Comparison of ENCODE assay signal across 8 cellular contexts in the genomic region with DNA sequence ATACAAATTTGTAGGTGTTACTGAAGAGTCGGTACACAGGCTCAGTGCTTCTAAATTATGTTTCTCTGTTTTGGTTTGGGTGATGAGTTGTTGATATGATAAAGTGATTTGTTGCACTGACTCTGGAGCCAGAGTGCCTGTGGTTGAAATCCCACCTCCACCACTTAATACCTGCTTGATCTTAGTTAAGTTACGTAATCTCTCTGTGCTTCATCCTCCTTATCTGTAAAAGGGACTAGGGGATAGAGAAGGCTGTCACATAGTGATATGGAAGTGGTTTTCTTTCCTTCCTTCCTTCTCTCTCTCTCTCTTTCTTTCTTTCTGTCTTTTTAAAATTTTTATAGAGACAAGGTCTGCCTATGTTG. TPM values are rescaled to one million over a fixed set of nuclear protein-coding genes. Genes with fewer than 3 reads are reported as not detected.
A peak's percentile ranks its signal among the peaks of the same experiment; 100 is the strongest.
DNase-seq lines count a peak whose midpoint lies in the region; ATAC-seq and TF ChIP-seq lines count a peak whose summit lies in the region.

No MANE protein-coding gene starts in this region.

- no peak for TF ChIP-seq EP300 in tibial nerve (IDR thresholded peaks at IDR 0.05)

- H3K27ac ChIP-seq in lung (ENCODE audit: low read depth in 1 of 2, low read length in 1 of 2) (peak overlapping the region; percentile 92 to 97), tibial nerve (peak overlapping the region in 3 of 4 donors; percentile 90 to 96 (median 95))

- TF ChIP-seq POLR2A in tibial nerve (IDR thresholded peaks at IDR 0.05) = no peak

- no peak for DNase-seq in activated T-cell treated with anti-CD3 and anti-CD28 coated beads, Interleukin-2, amount 50 U/mL, for 4 hours
- DNase-seq in activated T-cell treated with anti-CD3 and anti-CD28 coated beads for 4 hours (no peak), lung (ENCODE audit: low spot score) (no peak), tibial nerve (ENCODE audit: low spot score in 2 of 2) (no peak), retina (no peak), iPS-NIHi7 (ENCODE audit: extremely low spot score) (no peak)
- no peak for DNase-seq in activated naive CD8-positive, alpha-beta T cell treated with anti-CD3 and anti-CD28 coated beads, Interleukin-2, amount 50 U/mL, for 24 hours

- H3K27me3 ChIP-seq in lung (ENCODE audit: control insufficient read depth, insufficient read depth) = no peaks in the 10 kb centered on the region
- no peaks in the 10 kb centered on the region for H3K27me3 ChIP-seq in tibial nerve

- WGBS in lung, 2 donors = 72 to 73% methylated on average over 2 of the region's 2 CpGs
- WGBS in tibial nerve, 2 donors = 77 to 87% methylated on average over 2 of the region's 2 CpGs

- peaks cover 27% of the 10 kb centered on the region for H3K4me1 Mint-ChIP-seq in activated T-cell treated with anti-CD3 and anti-CD28 coated beads, Interleukin-2, amount 50 U/mL, for 4 hours (ENCODE audit: low read depth)
- peaks cover 24% of the 10 kb centered on the region for H3K4me1 Mint-ChIP-seq in activated naive CD8-positive, alpha-beta T cell treated with anti-CD3 and anti-CD28 coated beads, Interleukin-2, amount 50 U/mL, for 24 hours

- TF ChIP-seq CTCF in lung (IDR thresholded peaks at IDR 0.05; ENCODE audit: control extremely low read depth, extremely low read depth) (no peak), tibial nerve (IDR thresholded peaks at IDR 0.05) (no peak)

- H3K36me3 Mint-ChIP-seq in activated T-cell treated with anti-CD3 and anti-CD28 coated beads, Interleukin-2, amount 50 U/mL, for 4 hours (ENCODE audit: insufficient read depth) = no peaks in the 10 kb centered on the region
- no peaks in the 10 kb centered on the region for H3K36me3 Mint-ChIP-seq in activated naive CD8-positive, alpha-beta T cell treated with anti-CD3 and anti-CD28 coated beads, Interleukin-2, amount 50 U/mL, for 24 hours (ENCODE audit: low read depth)

- H3K4me3 Mint-ChIP-seq in activated T-cell treated with anti-CD3 and anti-CD28 coated beads, Interleukin-2, amount 50 U/mL, for 4 hours = peak overlapping the region; percentile 88
- peak overlapping the region; percentile 78 for H3K4me3 Mint-ChIP-seq in activated naive CD8-positive, alpha-beta T cell treated with anti-CD3 and anti-CD28 coated beads, Interleukin-2, amount 50 U/mL, for 24 hours

- H3K4me3 ChIP-seq in lung = peak overlapping the region; percentile 92
- H3K4me3 ChIP-seq in tibial nerve = peak overlapping the region in 3 of 4 donors; percentile 65 to 97 (median 70)

- H3K9me3 Mint-ChIP-seq in activated T-cell treated with anti-CD3 and anti-CD28 coated beads, Interleukin-2, amount 50 U/mL, for 4 hours = no peaks in the 10 kb centered on the region
- H3K9me3 Mint-ChIP-seq in activated naive CD8-positive, alpha-beta T cell treated with anti-CD3 and anti-CD28 coated beads, Interleukin-2, amount 50 U/mL, for 24 hours = no peaks in the 10 kb centered on the region

- no peaks in the 10 kb centered on the region for H3K27me3 Mint-ChIP-seq in activated T-cell treated with anti-CD3 and anti-CD28 coated beads, Interleukin-2, amount 50 U/mL, for 4 hours (ENCODE audit: low read depth)
- no peaks in the 10 kb centered on the region for H3K27me3 Mint-ChIP-seq in activated naive CD8-positive, alpha-beta T cell treated with anti-CD3 and anti-CD28 coated beads, Interleukin-2, amount 50 U/mL, for 24 hours

- H3K4me1 ChIP-seq in lung (ENCODE audit: control insufficient read depth in 2 of 2, insufficient read depth in 2 of 2, low read length in 2 of 2) (peaks cover 3 to 25% of the 10 kb centered on the region in 2 donors), tibial nerve (peaks cover 0 to 41% (median 17%) of the 10 kb centered on the region in 4 donors)

- H3K9me3 ChIP-seq in lung (ENCODE audit: control insufficient read depth in 2 of 2, insufficient read depth in 1 of 2, low read length in 1 of 2) (no peaks in the 10 kb centered on the region), tibial nerve (no peaks in the 10 kb centered on the region)

- ATAC-seq in activated T-cell treated with anti-CD3 and anti-CD28 coated beads, Interleukin-2, amount 50 U/mL, for 4 hours = no peak
- ATAC-seq in activated naive CD8-positive, alpha-beta T cell treated with anti-CD3 and anti-CD28 coated beads, Interleukin-2, amount 50 U/mL, for 24 hours = no peak
- ATAC-seq in lung (ENCODE audit: insufficient read depth, low FRiP score) (no peak), GM18502 (IDR thresholded peaks at IDR 0.05; ENCODE audit: poor library complexity, unreplicated experiment) (no peak)

- peaks cover 0 to 7% of the 10 kb centered on the region in 2 donors for H3K36me3 ChIP-seq in lung (ENCODE audit: control insufficient read depth in 2 of 2, insufficient read depth in 2 of 2, low read length in 2 of 2)
- peaks cover 0 to 30% (median 0%) of the 10 kb centered on the region in 3 donors for H3K36me3 ChIP-seq in tibial nerve

- H3K27ac Mint-ChIP-seq in activated naive CD8-positive, alpha-beta T cell treated with anti-CD3 and anti-CD28 coated beads, Interleukin-2, amount 50 U/mL, for 24 hours = peak overlapping the region; percentile 86

RNA-seq across cellular contexts. Expression of gene HPS6, which starts 0.7 kb away (rescaled TPM):
- 10 to 100 TPM; 25.4 to 27.7 (median 25.5) TPM for total RNA-seq in activated T-cell treated with anti-CD3 and anti-CD28 coated beads, Interleukin-2, amount 50 U/mL, for 4 hours
- 10 to 100 TPM; 11.7 to 28.2 TPM for total RNA-seq in lung
- 10 to 100 TPM; 10.8 to 20.9 TPM for polyA plus RNA-seq in lung
- 10 to 100 TPM; 33.5 to 36.5 (median 34.8) TPM for total RNA-seq in tibial nerve

RNA-seq across cellular contexts. Expression of gene ARMH3, which starts 8.5 kb away (rescaled TPM):
- 10 to 100 TPM; 16.6 to 21.7 (median 21.5) TPM for total RNA-seq in activated T-cell treated with anti-CD3 and anti-CD28 coated beads, Interleukin-2, amount 50 U/mL, for 4 hours
- total RNA-seq in lung (10 to 100 TPM; 23.6 to 23.7 TPM), tibial nerve (10 to 100 TPM; 16.9 to 19.5 (median 18.5) TPM)
- polyA plus RNA-seq in lung = 10 to 100 TPM; 14.7 to 17.6 TPM

RNA-seq across cellular contexts. Expression of gene LDB1, which starts 55.7 kb away (rescaled TPM):
- 10 to 100 TPM; 55.7 to 59.6 (median 56.2) TPM for total RNA-seq in activated T-cell treated with anti-CD3 and anti-CD28 coated beads, Interleukin-2, amount 50 U/mL, for 4 hours
- total RNA-seq in lung (10 to 100 TPM; 44.9 to 81.6 TPM), tibial nerve (10 to 100 TPM; 37.0 to 50.7 (median 45.8) TPM)
- polyA plus RNA-seq in lung = 10 to 100 TPM; 28.6 to 33.8 TPM
